9 cellular contexts compared by ENCODE assay signal in the genomic region with DNA sequence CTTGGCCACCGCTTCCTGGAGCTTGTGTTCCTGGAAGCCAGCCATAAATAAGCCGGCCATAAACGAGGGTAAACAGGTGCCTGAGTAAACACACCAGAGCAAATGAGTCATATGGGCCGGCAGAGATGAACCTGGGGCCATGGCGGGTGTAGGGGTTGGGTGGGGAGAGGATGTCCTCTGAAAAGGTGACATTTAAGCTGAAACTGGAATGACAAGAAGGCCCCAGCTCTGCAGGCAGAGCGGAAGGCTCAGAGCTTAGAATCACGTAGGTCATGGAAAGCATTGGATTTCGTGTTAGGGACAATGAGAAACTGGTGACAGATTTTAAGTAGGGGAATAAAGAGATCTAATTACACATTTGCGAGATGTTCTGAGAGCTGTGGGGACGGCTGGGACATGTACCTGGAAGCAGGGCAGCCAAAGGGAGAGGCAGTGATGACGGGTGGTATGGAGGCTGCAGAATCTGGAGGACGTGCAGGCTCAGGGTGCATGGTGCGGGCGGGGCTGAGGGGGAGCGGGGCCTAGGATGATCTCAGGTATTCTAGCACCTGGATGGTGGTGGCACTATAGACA. TPM values are rescaled to one million over a fixed set of nuclear protein-coding genes. Genes with fewer than 3 reads are reported as not detected.
DNase-seq lines count a peak whose midpoint lies in the region; ATAC-seq, FAIRE-seq and TF ChIP-seq lines count a peak whose summit lies in the region.
"Had no signal": no experiment of that assay in that cellular context is flagged by ENCODE, and none has a peak within 500 bp of the region (broad histone marks: within the 10 kb centered on the region; RNA-seq: fewer than 3 reads in every experiment).

No MANE protein-coding gene starts in this region.

- H3K9ac ChIP-seq in kidney (ENCODE audit: low read length in 2 of 2): no peak overlapping the region

- no peaks in the 10 kb centered on the region for H3K27me3 Mint-ChIP-seq in activated naive CD4-positive, alpha-beta T cell treated with anti-CD3 and anti-CD28 coated beads, Interleukin-2, amount 50 U/mL, for 24 hours
- H3K27me3 Mint-ChIP-seq in activated naive CD4-positive, alpha-beta T cell treated with anti-CD3 and anti-CD28 coated beads for 36 hours (ENCODE audit: low read depth): no peaks in the 10 kb centered on the region

- no peaks in the 10 kb centered on the region for H3K9me3 ChIP-seq in Peyer's patch
- no peaks in the 10 kb centered on the region for H3K9me3 ChIP-seq in kidney (ENCODE audit: control insufficient read depth in 1 of 2, low read length in 2 of 2)
- no peaks in the 10 kb centered on the region for H3K9me3 ChIP-seq in upper lobe of right lung
- H3K9me3 ChIP-seq: SJSA1 had no signal

- H3K9me3 Mint-ChIP-seq in activated naive CD4-positive, alpha-beta T cell treated with anti-CD3 and anti-CD28 coated beads, Interleukin-2, amount 50 U/mL, for 24 hours: no peaks in the 10 kb centered on the region
- no peaks in the 10 kb centered on the region for H3K9me3 Mint-ChIP-seq in activated naive CD4-positive, alpha-beta T cell treated with anti-CD3 and anti-CD28 coated beads for 36 hours

- no peak for FAIRE-seq in kidney (lab: Jason Lieb, UNC)

- intact Hi-C loops in activated naive CD4-positive, alpha-beta T cell treated with anti-CD3 and anti-CD28 coated beads for 36 hours (cut with micrococcal nuclease): no loop called here
- intact Hi-C loops in kidney (cut with DNase I): no loop called here
- intact Hi-C loops in upper lobe of right lung (cut with DNase I): no loop called here

- TF ChIP-seq CTCF in Peyer's patch (IDR thresholded peaks at IDR 0.05) (no peak), kidney (IDR thresholded peaks at IDR 0.05; ENCODE audit: borderline replicate concordance, extremely low read depth, insufficient read depth) (no peak), upper lobe of right lung (IDR thresholded peaks at IDR 0.05) (no peak)

- no peak for ATAC-seq in upper lobe of right lung
- no peak for ATAC-seq in HG03175 (IDR thresholded peaks at IDR 0.05; ENCODE audit: unreplicated experiment)

- H3K27me3 ChIP-seq in Peyer's patch (no peaks in the 10 kb centered on the region), upper lobe of right lung (no peaks in the 10 kb centered on the region)
- H3K27me3 ChIP-seq: SJSA1 had no signal

- H3K36me3 Mint-ChIP-seq in activated naive CD4-positive, alpha-beta T cell treated with anti-CD3 and anti-CD28 coated beads, Interleukin-2, amount 50 U/mL, for 24 hours: no peaks in the 10 kb centered on the region
- H3K36me3 Mint-ChIP-seq in activated naive CD4-positive, alpha-beta T cell treated with anti-CD3 and anti-CD28 coated beads for 36 hours (ENCODE audit: low read depth): no peaks in the 10 kb centered on the region

- H3K36me3 ChIP-seq in Peyer's patch: peaks cover 0 to 9% (median 2%) of the 10 kb centered on the region in 3 donors
- no peaks in the 10 kb centered on the region for H3K36me3 ChIP-seq in kidney (ENCODE audit: control insufficient read depth in 1 of 2, insufficient read depth in 2 of 2, low read length in 2 of 2)
- peaks cover under 1% of the 10 kb centered on the region for H3K36me3 ChIP-seq in upper lobe of right lung

- H3K27ac Mint-ChIP-seq in activated naive CD4-positive, alpha-beta T cell treated with anti-CD3 and anti-CD28 coated beads, Interleukin-2, amount 50 U/mL, for 24 hours: peak overlapping the region; percentile 53
- H3K27ac Mint-ChIP-seq in activated naive CD4-positive, alpha-beta T cell treated with anti-CD3 and anti-CD28 coated beads for 36 hours: no peak overlapping the region

- H3K4me1 Mint-ChIP-seq in activated naive CD4-positive, alpha-beta T cell treated with anti-CD3 and anti-CD28 coated beads, Interleukin-2, amount 50 U/mL, for 24 hours: no peaks in the 10 kb centered on the region
- no peaks in the 10 kb centered on the region for H3K4me1 Mint-ChIP-seq in activated naive CD4-positive, alpha-beta T cell treated with anti-CD3 and anti-CD28 coated beads for 36 hours (ENCODE audit: low read depth)

- CTCF ChIA-PET in activated naive CD4-positive, alpha-beta T cell treated with anti-CD3 and anti-CD28 coated beads for 36 hours (lab: Charles Lee): interaction anchor here (0.6 to 1.6 kb wide), 4 partner anchors 9 to 43 kb away, joined by 3 to 6 read pairs (median 4); no protein-coding TSS in a partner anchor

- peaks cover 0 to 25% (median 1%) of the 10 kb centered on the region in 4 donors for H3K4me1 ChIP-seq in Peyer's patch
- peaks cover 0 to 7% of the 10 kb centered on the region in 2 donors for H3K4me1 ChIP-seq in kidney (ENCODE audit: control insufficient read depth in 1 of 2, insufficient read depth in 1 of 2, low read depth in 1 of 2, low read length in 2 of 2)
- H3K4me1 ChIP-seq in upper lobe of right lung: no peaks in the 10 kb centered on the region
- H3K4me1 ChIP-seq: SJSA1 had no signal

- no peak for DNase-seq in activated naive CD4-positive, alpha-beta T cell treated with anti-CD3 and anti-CD28 coated beads for 36 hours
- DNase-seq in Peyer's patch (peak in 2 of 3 donors; percentile 81 to 87), kidney (peak; percentile 73), upper lobe of right lung (peak; percentile 46), HK-2 (ENCODE audit: unreplicated experiment) (no peak), NCI-H82 (lab: John Stamatoyannopoulos, UW) (no peak)

- H3K4me3 ChIP-seq in Peyer's patch (peak overlapping the region in 1 of 4 donors; percentile 27), kidney (ENCODE audit: low read length in 2 of 2) (no peak overlapping the region), upper lobe of right lung (no peak overlapping the region)
- H3K4me3 ChIP-seq: SJSA1 had no signal

- H3K27ac ChIP-seq in Peyer's patch: peak overlapping the region in 3 of 4 donors; percentile 78 to 93 (median 88)
- H3K27ac ChIP-seq in kidney (ENCODE audit: low read depth in 2 of 2, low read length in 2 of 2): peak overlapping the region; percentile 32 to 63
- H3K27ac ChIP-seq in upper lobe of right lung: no peak overlapping the region
- H3K27ac ChIP-seq: SJSA1 had no signal

- TF ChIP-seq POLR2A in Peyer's patch (IDR thresholded peaks at IDR 0.05): no peak

- no peak overlapping the region for H3K4me3 Mint-ChIP-seq in activated naive CD4-positive, alpha-beta T cell treated with anti-CD3 and anti-CD28 coated beads, Interleukin-2, amount 50 U/mL, for 24 hours
- H3K4me3 Mint-ChIP-seq in activated naive CD4-positive, alpha-beta T cell treated with anti-CD3 and anti-CD28 coated beads for 36 hours: no peak overlapping the region

RNA-seq across cellular contexts. Expression of a gene that starts 8.1 kb away (rescaled TPM):
- total RNA-seq in activated naive CD4-positive, alpha-beta T cell treated with anti-CD3 and anti-CD28 coated beads for 36 hours: 10 to 100 TPM; 13.5 to 13.8 TPM
- total RNA-seq in Peyer's patch: 100 to 1,000 TPM in 3 of 4 donors, 10 to 100 TPM in 1; 80.9 to 773 (median 653) TPM
- total RNA-seq in kidney: 16.1 TPM
- 116 TPM for polyA plus RNA-seq in kidney (ENCODE audit: insufficient read depth, low read depth, low replicate concordance)
- total RNA-seq in upper lobe of right lung: 18.4 TPM

RNA-seq across cellular contexts. Expression of a gene that starts 35.0 kb away (rescaled TPM):
- total RNA-seq in activated naive CD4-positive, alpha-beta T cell treated with anti-CD3 and anti-CD28 coated beads for 36 hours: 10 to 100 TPM; 14.0 to 14.1 TPM
- 10 to 100 TPM in 3 of 4 donors, 1 to 10 TPM in 1; 6.5 to 13.4 (median 12.8) TPM for total RNA-seq in Peyer's patch
- 4.8 TPM for total RNA-seq in kidney
- polyA plus RNA-seq in kidney (ENCODE audit: insufficient read depth, low read depth, low replicate concordance): 1.0 TPM
- total RNA-seq in upper lobe of right lung: 5.1 TPM

Comparison
In these comparisons a context has a peak if more than half of its experiments do, and no peak if none do; other contexts are left out.
1. DNase-seq: peak in Peyer's patch (2 of 3), kidney (single experiment) and upper lobe of right lung (single experiment); none in activated naive CD4-positive, alpha-beta T cell treated with anti-CD3 and anti-CD28 coated beads for 36 hours (single experiment), HK-2 (single experiment) and NCI-H82 (single experiment).